7 cellular contexts compared by ENCODE assay signal in the genomic region with DNA sequence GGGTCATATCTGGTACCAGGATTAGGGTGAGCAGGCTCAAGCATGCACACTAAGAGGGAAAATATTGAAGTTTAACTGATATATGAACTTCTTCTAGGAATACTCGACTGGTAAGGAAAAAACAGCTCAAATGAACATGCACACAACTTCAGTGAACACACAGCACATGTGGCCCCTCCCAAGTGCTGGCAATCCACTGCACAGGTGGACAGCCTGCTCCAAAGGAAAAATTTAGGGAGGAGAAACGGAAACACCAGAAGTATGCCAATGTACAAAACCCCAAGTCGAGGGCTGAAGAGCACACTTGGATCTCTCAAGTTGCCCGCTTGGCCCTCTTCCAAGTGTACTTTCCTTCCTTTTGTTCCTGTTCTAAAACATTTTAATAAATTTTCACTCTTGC.
"Had no signal": no experiment of that assay in that cellular context is flagged by ENCODE, and none has a peak within 500 bp of the region (broad histone marks: within the 10 kb centered on the region; RNA-seq: fewer than 3 reads in every experiment).

No MANE protein-coding gene starts in this region.

- FAIRE-seq: G401.6, GM12878, GM12891, GM18507, GM19239 had no signal

- H3K4me3 ChIP-seq: GM12878 had no signal

- ATAC-seq: GM12878 had no signal

- DNase-seq: GDM1, GF-D8 had no signal
